Comparison of ENCODE assay signal across 8 cellular contexts in the genomic region with DNA sequence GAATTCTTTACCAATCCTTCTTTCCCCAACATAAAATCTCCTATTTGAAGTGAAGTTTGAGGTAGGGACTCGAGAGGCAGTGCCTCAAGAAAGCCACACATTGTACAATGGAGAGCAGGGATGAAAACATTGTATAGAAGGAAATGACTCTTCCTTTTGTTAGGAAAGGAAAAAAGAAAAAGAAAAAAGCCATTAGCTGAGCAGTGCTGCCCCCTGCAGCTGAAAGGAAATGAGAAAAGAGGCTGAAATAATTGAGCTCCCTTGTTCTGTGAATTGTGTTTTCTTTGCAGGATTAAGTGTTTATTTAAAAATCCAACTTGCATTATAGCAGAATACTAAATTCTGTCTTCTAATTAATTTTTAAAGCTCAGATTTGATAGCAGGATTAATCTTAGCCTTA.
DNase-seq lines count a peak whose midpoint lies in the region; FAIRE-seq and TF ChIP-seq lines count a peak whose summit lies in the region.

No MANE protein-coding gene starts in this region.

- TF ChIP-seq CTCF in D721Med (IDR thresholded peaks at IDR 0.05; ENCODE audit: insufficient read depth, missing control alignments) (peak; percentile 43), astrocyte of the spinal cord (IDR thresholded peaks at IDR 0.05; ENCODE audit: low read depth, low read length) (peak; percentile 64)

- no peak overlapping the region for H3K9ac ChIP-seq in mesenchymal stem cell (ENCODE audit: low read length)

- no peak overlapping the region for H3K27ac ChIP-seq in mesenchymal stem cell (ENCODE audit: low read length, poor library complexity, severe bottlenecking)

- no peak overlapping the region for H3K4me3 ChIP-seq in astrocyte of the spinal cord (ENCODE audit: low read depth, low read length)
- H3K4me3 ChIP-seq in mesenchymal stem cell (ENCODE audit: insufficient read depth in 1 of 2, low read depth in 1 of 2, low read length in 2 of 2), result no peak overlapping the region

- no peak overlapping the region for H3K14ac ChIP-seq in mesenchymal stem cell (ENCODE audit: low read length in 2 of 2)

- no peak overlapping the region for H4K8ac ChIP-seq in mesenchymal stem cell (ENCODE audit: low read length)

- no peak overlapping the region for H2AK5ac ChIP-seq in mesenchymal stem cell (ENCODE audit: low read length, severe bottlenecking)

- H4K91ac ChIP-seq in mesenchymal stem cell (ENCODE audit: low read length), result no peak overlapping the region

- no peaks in the 10 kb centered on the region for H3K9me3 ChIP-seq in mesenchymal stem cell (ENCODE audit: control insufficient read depth, low read length)

- no peak overlapping the region for H2BK120ac ChIP-seq in mesenchymal stem cell (ENCODE audit: low read depth, low read length)

- H3K4ac ChIP-seq in mesenchymal stem cell (ENCODE audit: low read depth in 1 of 2, low read length in 2 of 2), result no peak overlapping the region

- H3K18ac ChIP-seq in mesenchymal stem cell (ENCODE audit: low read depth in 1 of 2, low read length in 2 of 2), result no peak overlapping the region

- H3K27me3 ChIP-seq in mesenchymal stem cell (ENCODE audit: control insufficient read depth in 1 of 2, insufficient read depth in 1 of 2, low read length in 2 of 2), result no peaks in the 10 kb centered on the region

- no peak overlapping the region for H2AFZ ChIP-seq in mesenchymal stem cell (ENCODE audit: low read depth, low read length)

- H2BK12ac ChIP-seq in mesenchymal stem cell (ENCODE audit: low read length in 2 of 2), result no peak overlapping the region

- H3K79me1 ChIP-seq in mesenchymal stem cell (replicated peaks; ENCODE audit: low read length, poor library complexity, severe bottlenecking), result no peaks in the 10 kb centered on the region

- H2BK5ac ChIP-seq in mesenchymal stem cell (ENCODE audit: low read depth, low read length, poor library complexity, severe bottlenecking), result no peak overlapping the region

- H2BK15ac ChIP-seq in mesenchymal stem cell (ENCODE audit: low read depth, poor library complexity, severe bottlenecking), result no peak overlapping the region

- WGBS in mesenchymal stem cell, result 77% methylated on average over 1 of the region's 1 CpG

- no peaks in the 10 kb centered on the region for H3K4me1 ChIP-seq in mesenchymal stem cell (ENCODE audit: control insufficient read depth, insufficient read depth, low read depth, low read length)

- DNase-seq in D721Med (ENCODE audit: insufficient read length, low spot score), result no peak
- peak; percentile 40 for DNase-seq in M059J (ENCODE audit: low read depth)
- peak; percentile 46 for DNase-seq in astrocyte of the spinal cord (ENCODE audit: low read depth, low spot score)
- DNase-seq in mesenchymal stem cell, result peak; percentile 34
- no peak for DNase-seq in NCI-H446 treated with DMSO at 0.1 percent for 48 hours (lab: John Stamatoyannopoulos, UW)
- DNase-seq in GDM1 (lab: John Stamatoyannopoulos, UW), result no peak
- no peak for DNase-seq in G401 (ENCODE audit: low spot score)
- DNase-seq in NCI-H2171 treated with DMSO at 0.1 percent for 48 hours (lab: John Stamatoyannopoulos, UW), result no peak

- no peaks in the 10 kb centered on the region for H3K36me3 ChIP-seq in mesenchymal stem cell (ENCODE audit: control insufficient read depth in 1 of 2, insufficient read depth in 2 of 2, low read depth in 1 of 2, low read length in 2 of 2)

- H3K4me2 ChIP-seq in mesenchymal stem cell (ENCODE audit: low read length, poor library complexity, severe bottlenecking), result no peak overlapping the region

- in situ Hi-C loops in astrocyte of the spinal cord (cut with HindIII; ENCODE audit: low sequenced_read_pairs) (no loop called here), G401 (cut with HindIII; ENCODE audit: low sequenced_read_pairs) (no loop called here)

- no peak for FAIRE-seq in D721Med (lab: Jason Lieb, UNC)

- H3K23ac ChIP-seq in mesenchymal stem cell (ENCODE audit: low read length in 2 of 2), result no peak overlapping the region

Comparison
In these comparisons a context has a peak if more than half of its experiments do, and no peak if none do; other contexts are left out.
1. DNase-seq: peak in M059J (single experiment), astrocyte of the spinal cord (single experiment) and mesenchymal stem cell (single experiment); none in D721Med (single experiment), NCI-H446 treated with DMSO at 0.1 percent for 48 hours (single experiment), GDM1 (single experiment), G401 (single experiment) and NCI-H2171 treated with DMSO at 0.1 percent for 48 hours (single experiment).